25 cellular contexts compared by ENCODE assay signal in genomic region chr19:30441011-30441410, GRCh38.
"Had no signal": no experiment of that assay in that cellular context is flagged by ENCODE, and none has a peak within 500 bp of the region (broad histone marks: within the 10 kb centered on the region; RNA-seq: fewer than 3 reads in every experiment).

No MANE protein-coding gene starts in this region.

- H3K4me1 Mint-ChIP-seq: memory B cell; mesothelial cell of epicardium; natural killer cell; stimulated activated naive B cell treated with anti-CD40 and anti-IgM and Interleukin-4, amounts not matched to agents 10 μg/mL and 1 μg/mL and 100 μg/mL, for 72 hours; stimulated activated naive CD8-positive, alpha-beta T cell treated with anti-CD3 and anti-CD28 coated beads, Interleukin-15, amount 100 ng/mL, for 72 hours had no signal

- DNase-seq: esophagus squamous epithelium; foreskin keratinocyte; heart left ventricle; hippocampal formation; islet precursor cell; left cardiac atrium; left ventricle myocardium inferior; lower lobe of right lung; natural killer cell; occipital lobe; pancreas; right lobe of liver; stimulated activated CD4-positive, alpha-beta T cell treated with anti-CD3 and anti-CD28 coated beads, Interleukin-2, amount 100 ng/mL, for 24 hours; stimulated activated CD4-positive, alpha-beta T cell treated with anti-CD3 and anti-CD28 coated beads, Interleukin-4, amount 100 ng/mL, for 4 hours; stimulated activated naive B cell treated with anti-CD40 and anti-IgM and Interleukin-4, amounts not matched to agents 10 μg/mL and 1 μg/mL and 100 μg/mL, for 72 hours; stimulated activated naive CD8-positive, alpha-beta T cell treated with anti-CD3 and anti-CD28 coated beads, Interleukin-15, amount 100 ng/mL, for 72 hours; uterus had no signal

- H3K4me3 ChIP-seq: esophagus squamous epithelium, heart left ventricle, left ventricle myocardium inferior, lower lobe of right lung, pancreas, right lobe of liver, thoracic aorta, uterus had no signal

- H3K27me3 ChIP-seq: esophagus squamous epithelium, foreskin keratinocyte, pancreas, right lobe of liver, uterus had no signal

- H3K27me3 Mint-ChIP-seq: dendritic cell treated with granulocyte-macrophage colony-stimulating factor and Interleukin-4, amounts not matched to agents 40 ng/mL and 50 ng/mL, for 4 days; memory B cell; stimulated activated naive B cell treated with anti-CD40 and anti-IgM and Interleukin-4, amounts not matched to agents 10 μg/mL and 1 μg/mL and 100 μg/mL, for 72 hours; stimulated activated naive CD8-positive, alpha-beta T cell treated with anti-CD3 and anti-CD28 coated beads, Interleukin-15, amount 100 ng/mL, for 72 hours had no signal

- ATAC-seq: foreskin keratinocyte; left cardiac atrium; lower lobe of right lung; natural killer cell; pancreas; right lobe of liver; stimulated activated naive B cell treated with anti-CD40 and anti-IgM and Interleukin-4, amounts not matched to agents 10 μg/mL and 1 μg/mL and 100 μg/mL, for 72 hours; stimulated activated naive CD8-positive, alpha-beta T cell treated with anti-CD3 and anti-CD28 coated beads, Interleukin-15, amount 100 ng/mL, for 72 hours had no signal

- H3K4me3 Mint-ChIP-seq: dendritic cell treated with granulocyte-macrophage colony-stimulating factor and Interleukin-4, amounts not matched to agents 40 ng/mL and 50 ng/mL, for 4 days; memory B cell; mesothelial cell of epicardium; natural killer cell; neural crest cell; stimulated activated naive B cell treated with anti-CD40 and anti-IgM and Interleukin-4, amounts not matched to agents 10 μg/mL and 1 μg/mL and 100 μg/mL, for 72 hours; stimulated activated naive CD8-positive, alpha-beta T cell treated with anti-CD3 and anti-CD28 coated beads, Interleukin-15, amount 100 ng/mL, for 72 hours; type B pancreatic cell had no signal

- H3K36me3 Mint-ChIP-seq: memory B cell; mesothelial cell of epicardium; natural killer cell; stimulated activated naive B cell treated with anti-CD40 and anti-IgM and Interleukin-4, amounts not matched to agents 10 μg/mL and 1 μg/mL and 100 μg/mL, for 72 hours; type B pancreatic cell had no signal

- H3K27ac Mint-ChIP-seq: dendritic cell treated with granulocyte-macrophage colony-stimulating factor and Interleukin-4, amounts not matched to agents 40 ng/mL and 50 ng/mL, for 4 days; memory B cell; mesothelial cell of epicardium; natural killer cell; progenitor cell of endocrine pancreas; stimulated activated naive B cell treated with anti-CD40 and anti-IgM and Interleukin-4, amounts not matched to agents 10 μg/mL and 1 μg/mL and 100 μg/mL, for 72 hours; stimulated activated naive CD8-positive, alpha-beta T cell treated with anti-CD3 and anti-CD28 coated beads, Interleukin-15, amount 100 ng/mL, for 72 hours; type B pancreatic cell had no signal

- H3K27ac ChIP-seq: esophagus squamous epithelium, foreskin keratinocyte, heart left ventricle, left ventricle myocardium inferior, lower lobe of right lung, pancreas, right lobe of liver, thoracic aorta, uterus had no signal

- H3K9me3 Mint-ChIP-seq: dendritic cell treated with granulocyte-macrophage colony-stimulating factor and Interleukin-4, amounts not matched to agents 40 ng/mL and 50 ng/mL, for 4 days; memory B cell; mesothelial cell of epicardium; natural killer cell; stimulated activated naive CD8-positive, alpha-beta T cell treated with anti-CD3 and anti-CD28 coated beads, Interleukin-15, amount 100 ng/mL, for 72 hours; type B pancreatic cell had no signal

- FAIRE-seq: colon, pancreas had no signal

- H3K9me3 ChIP-seq: esophagus squamous epithelium, heart left ventricle, left ventricle myocardium inferior, lower lobe of right lung, pancreas, right lobe of liver, thoracic aorta, uterus had no signal

- H3K4me1 ChIP-seq: esophagus squamous epithelium, foreskin keratinocyte, heart left ventricle, left ventricle myocardium inferior, lower lobe of right lung, pancreas, right lobe of liver, uterus had no signal

- H3K36me3 ChIP-seq: heart left ventricle, left ventricle myocardium inferior, lower lobe of right lung, pancreas, right lobe of liver, thoracic aorta, uterus had no signal
